Comparison of ENCODE assay signal across 20 cellular contexts in the genomic region with DNA sequence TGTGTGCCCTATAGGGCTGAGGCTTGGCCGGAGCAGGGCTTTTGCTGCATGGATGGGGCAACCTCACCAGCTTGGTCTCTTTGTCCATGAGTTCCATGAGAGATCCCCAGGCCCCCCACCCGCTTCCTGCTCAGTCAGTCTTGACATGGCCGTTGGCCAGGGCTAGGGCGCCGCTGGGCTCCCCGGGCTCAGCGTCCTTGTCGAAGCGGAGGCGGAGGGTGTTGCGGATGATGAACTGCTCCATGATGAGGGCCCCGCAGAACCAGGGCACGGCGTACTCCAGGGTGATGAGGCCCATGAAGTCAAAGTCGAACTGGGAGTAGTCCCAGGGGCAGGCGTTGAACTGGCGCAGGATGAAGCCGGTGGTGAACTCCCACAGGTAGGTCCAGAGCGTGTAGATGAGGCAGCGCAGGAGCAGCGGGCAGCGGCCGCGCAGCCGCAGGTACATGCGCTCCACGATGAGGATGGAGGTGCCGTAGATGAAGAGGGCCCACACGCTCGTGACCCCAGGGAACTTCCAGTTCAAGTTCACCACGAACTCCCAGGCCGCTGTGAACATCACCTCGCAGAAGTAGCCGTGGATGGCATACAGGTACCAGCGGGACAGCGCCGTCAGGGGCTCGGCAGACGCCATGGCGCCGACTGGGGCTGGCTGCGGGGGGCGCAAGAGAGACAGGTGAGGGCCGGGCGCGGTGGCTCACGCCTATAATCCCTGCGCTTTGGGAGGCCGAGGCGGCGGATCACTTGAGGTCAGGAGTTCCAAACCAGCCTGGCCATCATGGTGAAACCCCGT. TPM values are rescaled to one million over a fixed set of nuclear protein-coding genes. Genes with fewer than 3 reads are reported as not detected.
A peak's percentile ranks its signal among the peaks of the same experiment; 100 is the strongest.
DNase-seq lines count a peak whose midpoint lies in the region; ATAC-seq, FAIRE-seq and TF ChIP-seq lines count a peak whose summit lies in the region.
"Had no signal": no experiment of that assay in that cellular context is flagged by ENCODE, and none has a peak within 500 bp of the region (broad histone marks: within the 10 kb centered on the region; RNA-seq: fewer than 3 reads in every experiment).

No MANE protein-coding gene starts in this region.

- H3K27ac ChIP-seq in kidney (ENCODE audit: low read depth in 2 of 2, low read length in 2 of 2) (no peak overlapping the region), testis (no peak overlapping the region), Karpas-422 (ENCODE audit: low read length) (no peak overlapping the region), WERI-Rb-1 (no peak overlapping the region)
- H3K27ac ChIP-seq: HL-60 had no signal

- no peak for TF ChIP-seq POLR2A in testis (IDR thresholded peaks at IDR 0.05)

- no peaks in the 10 kb centered on the region for H4K20me1 ChIP-seq in Karpas-422 (ENCODE audit: insufficient read depth, low read depth, low read length)

- H3K27me3 ChIP-seq in H7 (ENCODE audit: control insufficient read depth, insufficient read depth, low read length) = no peaks in the 10 kb centered on the region
- H3K27me3 ChIP-seq in testis = no peaks in the 10 kb centered on the region
- H3K27me3 ChIP-seq in Karpas-422 (ENCODE audit: low read length) = no peaks in the 10 kb centered on the region
- no peaks in the 10 kb centered on the region for H3K27me3 ChIP-seq in WERI-Rb-1 (ENCODE audit: insufficient read depth, low read depth, severe bottlenecking)
- H3K27me3 ChIP-seq: BE2C had no signal

- H3K36me3 ChIP-seq in H7 (replicated peaks; ENCODE audit: control insufficient read depth, insufficient read depth, low read length) (no peaks in the 10 kb centered on the region), kidney (ENCODE audit: control insufficient read depth in 1 of 2, insufficient read depth in 2 of 2, low read length in 2 of 2) (no peaks in the 10 kb centered on the region), testis (ENCODE audit: low read depth, missing control alignments) (no peaks in the 10 kb centered on the region), Karpas-422 (ENCODE audit: insufficient read depth, low read length) (peaks cover 5% of the 10 kb centered on the region; the same call in 1 of the 2 replicates), WERI-Rb-1 (no peaks in the 10 kb centered on the region)
- H3K36me3 ChIP-seq: BE2C had no signal

- ATAC-seq in GM19397 (IDR thresholded peaks at IDR 0.05; ENCODE audit: unreplicated experiment) = no peak
- ATAC-seq: HCT116, K562 had no signal

- no peak overlapping the region for H3K4me3 ChIP-seq in H7 (ENCODE audit: insufficient read depth, low read depth, low read length)
- no peak overlapping the region for H3K4me3 ChIP-seq in kidney (ENCODE audit: low read length in 2 of 2)
- peak overlapping the region; percentile 4 to 18 for H3K4me3 ChIP-seq in testis
- no peak overlapping the region for H3K4me3 ChIP-seq in Karpas-422 (ENCODE audit: low read length)
- no peak overlapping the region for H3K4me3 ChIP-seq in WERI-Rb-1 (ENCODE audit: low read depth, low read length)
- H3K4me3 ChIP-seq: K562 had no signal

- no peak overlapping the region for H2AFZ ChIP-seq in Karpas-422 (ENCODE audit: low read length)

- FAIRE-seq in kidney (lab: Jason Lieb, UNC) = no peak
- FAIRE-seq: A204.1, H54, K562 had no signal

- H3K4me1 ChIP-seq in kidney (ENCODE audit: control insufficient read depth in 1 of 2, insufficient read depth in 1 of 2, low read depth in 1 of 2, low read length in 2 of 2) = no peaks in the 10 kb centered on the region
- no peaks in the 10 kb centered on the region for H3K4me1 ChIP-seq in testis
- H3K4me1 ChIP-seq in Karpas-422 (ENCODE audit: low read length) = peaks cover 5% of the 10 kb centered on the region
- H3K4me1 ChIP-seq: BE2C had no signal

- no peak overlapping the region for H3K9ac ChIP-seq in kidney (ENCODE audit: low read length in 2 of 2)
- no peak overlapping the region for H3K9ac ChIP-seq in Karpas-422 (ENCODE audit: low read length)

- H3K9me3 ChIP-seq in kidney (ENCODE audit: control insufficient read depth in 1 of 2, low read length in 2 of 2) (no peaks in the 10 kb centered on the region), testis (no peaks in the 10 kb centered on the region), Karpas-422 (ENCODE audit: low read length) (no peaks in the 10 kb centered on the region), WERI-Rb-1 (ENCODE audit: severe bottlenecking) (no peaks in the 10 kb centered on the region)
- H3K9me3 ChIP-seq: BE2C had no signal

- no peaks in the 10 kb centered on the region for H3K79me2 ChIP-seq in Karpas-422 (ENCODE audit: low read length)

- H3K9me2 ChIP-seq in Karpas-422 (replicated peaks; ENCODE audit: insufficient read depth, low read length) = no peaks in the 10 kb centered on the region

- WGBS in testis, 2 donors = 69 to 82% methylated on average over 43 to 48 of the region's 52 CpGs

- H3K4me2 ChIP-seq in Karpas-422 (ENCODE audit: low read depth, low read length, poor library complexity, severe bottlenecking) = no peak overlapping the region

- TF ChIP-seq CTCF in kidney (IDR thresholded peaks at IDR 0.05; ENCODE audit: borderline replicate concordance, extremely low read depth, insufficient read depth) (no peak), testis (IDR thresholded peaks at IDR 0.05) (no peak), WERI-Rb-1 (IDR thresholded peaks at IDR 0.05; ENCODE audit: low read depth, low read length) (no peak)

- DNase-seq in H7 (peak; percentile 56), kidney (peak; percentile 65), testis (no peak), Karpas-422 (no peak), SIG-M5 (lab: John Stamatoyannopoulos, UW) (no peak), WERI-Rb-1 (no peak)
- DNase-seq: ACHN; BE2C; CD4-positive, alpha-beta memory T cell; DMS79 treated with DMSO at 0.1 percent for 48 hours; GF-D8; HFFc6; IMR-90 had no signal

- intact Hi-C loops in kidney (cut with DNase I) = no loop called here
- intact Hi-C loops in testis (cut with DNase I; ENCODE audit: low total_unique reads) = no loop called here

RNA-seq across cellular contexts. Expression of gene TMEM229B, which starts 15.0 kb away (rescaled TPM):
- total RNA-seq in H7 (2014; rRNA removed; shearing (Covaris generic)) = 0.07 and 0.69 TPM in 2 replicates
- 7.8 TPM for total RNA-seq in kidney
- polyA plus RNA-seq in kidney (ENCODE audit: insufficient read depth, low read depth, low replicate concordance) = 3.1 TPM
- total RNA-seq in testis = 10 to 100 TPM; 59.6 to 77.4 TPM
- 12.6 TPM for polyA plus RNA-seq in testis (ENCODE audit: insufficient read depth, low read depth, low replicate concordance)
- total RNA-seq in Karpas-422 (2014; rRNA removed; shearing (Covaris generic); ENCODE audit: low replicate concordance) = 60.2 and 84.7 TPM in 2 replicates
- total RNA-seq: K562 had no signal
- polyA plus RNA-seq: IMR-90, K562 had no signal

RNA-seq across cellular contexts. Expression of gene PLEKHH1, which starts 59.6 kb away (rescaled TPM):
- 16.5 and 22.2 TPM in 2 replicates for total RNA-seq in H7 (2014; rRNA removed; shearing (Covaris generic))
- 26.2 TPM for total RNA-seq in kidney
- 9.1 TPM for polyA plus RNA-seq in kidney (ENCODE audit: insufficient read depth, low read depth, low replicate concordance)
- 10 to 100 TPM; 49.1 to 61.3 TPM for total RNA-seq in testis
- 21.4 TPM for polyA plus RNA-seq in testis (ENCODE audit: insufficient read depth, low read depth, low replicate concordance)
- total RNA-seq in Karpas-422 (2014; rRNA removed; shearing (Covaris generic); ENCODE audit: low replicate concordance) = 0.83 and 3.7 TPM in 2 replicates
- polyA plus RNA-seq: CD14-positive monocyte had no signal

Comparison
In these comparisons a context has a peak if more than half of its experiments do, and no peak if none do; other contexts are left out.
1. DNase-seq: peak in H7 (single experiment) and kidney (single experiment); none in testis (single experiment), Karpas-422 (single experiment), SIG-M5 (single experiment) and WERI-Rb-1 (single experiment).
2. H3K4me3 ChIP-seq: peak in testis (2 of 2); none in H7 (single experiment), kidney (0 of 2), Karpas-422 (single experiment) and WERI-Rb-1 (single experiment).